Comparison of ENCODE assay signal across 8 cellular contexts in genomic region chr12:111685322-111685810, GRCh38. TPM values are rescaled to one million over a fixed set of nuclear protein-coding genes. Genes with fewer than 3 reads are reported as not detected.
DNase-seq lines count a peak whose midpoint lies in the region; ATAC-seq and TF ChIP-seq lines count a peak whose summit lies in the region.

No MANE protein-coding gene starts in this region.

- H3K4me3 ChIP-seq in fibroblast of mammary gland (ENCODE audit: control insufficient read depth, low read depth, low read length) (peak overlapping the region; percentile 67), trophoblast cell (ENCODE audit: low read depth, low read length) (peak overlapping the region; percentile 81)

- intact Hi-C loops in posterior vena cava (cut with DNase I): no loop called here

- H3K9ac ChIP-seq in trophoblast cell (ENCODE audit: low read length): peak overlapping the region; percentile 97

- peaks cover 6% of the 10 kb centered on the region for H3K79me1 ChIP-seq in trophoblast cell (ENCODE audit: low read length)

- H2AK5ac ChIP-seq in trophoblast cell (ENCODE audit: low read length): no peak overlapping the region

- H2BK120ac ChIP-seq in trophoblast cell (ENCODE audit: insufficient read depth, low read length, poor library complexity): no peak overlapping the region

- peak overlapping the region; percentile 76 for H4K8ac ChIP-seq in trophoblast cell (ENCODE audit: low read depth, low read length)

- peak overlapping the region; percentile 75 for H4K12ac ChIP-seq in trophoblast cell (ENCODE audit: low read depth, low read length)

- peak overlapping the region; percentile 90 for H3K4ac ChIP-seq in trophoblast cell (ENCODE audit: low read depth, low read length)

- H3K18ac ChIP-seq in trophoblast cell (ENCODE audit: low read length): no peak overlapping the region

- no peaks in the 10 kb centered on the region for H3K27me3 ChIP-seq in trophoblast cell (ENCODE audit: insufficient read depth, low read length)

- DNase-seq in NCI-H510A treated with DMSO at 0.1 percent for 48 hours (lab: John Stamatoyannopoulos, UW): peak; percentile 25
- no peak for DNase-seq in NCI-H510A (lab: John Stamatoyannopoulos, UW)
- DNase-seq in fibroblast of mammary gland (ENCODE audit: low read depth): no peak
- no peak for DNase-seq in trophoblast cell
- no peak for DNase-seq in posterior vena cava (ENCODE audit: low spot score)

- peaks cover 7% of the 10 kb centered on the region for H3K79me2 ChIP-seq in trophoblast cell (ENCODE audit: control insufficient read depth, insufficient read depth, low read length, poor library complexity)

- peaks cover 5% of the 10 kb centered on the region in 2 experiments for H3K4me1 ChIP-seq in trophoblast cell (ENCODE audit: control insufficient read depth in 1 of 2, insufficient read depth in 2 of 2, low read length in 2 of 2)

- peak overlapping the region; percentile 53 for H3K27ac ChIP-seq in trophoblast cell (ENCODE audit: low read depth, low read length)

- no peaks in the 10 kb centered on the region for H3K9me3 ChIP-seq in trophoblast cell (ENCODE audit: insufficient read depth, low read depth, low read length)

- no peak for TF ChIP-seq CTCF in fibroblast of mammary gland (conservative IDR thresholded peaks at IDR 0.05; ENCODE audit: control insufficient read depth, insufficient read depth, low read depth, low read length)

- peak overlapping the region; percentile 69 for H2AFZ ChIP-seq in trophoblast cell (ENCODE audit: insufficient read depth, low read length, poor library complexity)

- no peak overlapping the region for H2BK12ac ChIP-seq in trophoblast cell (ENCODE audit: low read length)

- WGBS in trophoblast cell (ENCODE audit: extremely low coverage, insufficient coverage, insufficient read length): no CpG with 5 or more reads among the region's 36 CpGs

- H4K91ac ChIP-seq in trophoblast cell (ENCODE audit: low read depth, low read length): peak overlapping the region; percentile 63

- peak; percentile 15 for ATAC-seq in HG02970 (IDR thresholded peaks at IDR 0.05; ENCODE audit: low FRiP score, unreplicated experiment)
- peak; percentile 50 for ATAC-seq in SK-N-SH treated with all-trans-retinoic acid at 6 μM for 48 hours
- ATAC-seq in GM18873 (IDR thresholded peaks at IDR 0.05; ENCODE audit: low FRiP score, unreplicated experiment): no peak

- H2BK5ac ChIP-seq in trophoblast cell (ENCODE audit: low read depth, low read length, poor library complexity): peak overlapping the region; percentile 52

- H3K4me2 ChIP-seq in trophoblast cell (ENCODE audit: low read length): peak overlapping the region; percentile 85

- H3K36me3 ChIP-seq in trophoblast cell (ENCODE audit: control insufficient read depth in 1 of 2, insufficient read depth in 2 of 2, low read length in 2 of 2): peaks cover 14 to 18% of the 10 kb centered on the region in 2 experiments

- no peak overlapping the region for H3K23ac ChIP-seq in trophoblast cell (ENCODE audit: low read length)

- H3K14ac ChIP-seq in trophoblast cell (ENCODE audit: low read length): peak overlapping the region; percentile 60

TF ChIP-seq in SK-N-SH treated with all-trans-retinoic acid at 6 μM for 48 hours, 23 proteins besides CTCF, POLR2A, EP300 and RAD21:
- TF ChIP-seq CSDC2 (CRISPR knock-in tag; IDR thresholded peaks at IDR 0.05) (no peak), ZFP30 (CRISPR knock-in tag; IDR thresholded peaks at IDR 0.05) (no peak), ZNF70 (CRISPR knock-in tag; IDR thresholded peaks at IDR 0.05) (no peak), PPARA (CRISPR knock-in tag; IDR thresholded peaks at IDR 0.05; ENCODE audit: borderline replicate concordance) (no peak), BACH2 (CRISPR knock-in tag; IDR thresholded peaks at IDR 0.05; ENCODE audit: borderline replicate concordance) (no peak), GLIS3 (CRISPR knock-in tag; IDR thresholded peaks at IDR 0.05) (no peak), CREB5 (CRISPR knock-in tag; IDR thresholded peaks at IDR 0.05; ENCODE audit: low read depth) (no peak), ARNTL (CRISPR knock-in tag; IDR thresholded peaks at IDR 0.05; ENCODE audit: borderline replicate concordance, low read depth) (no peak), ZNF565 (CRISPR knock-in tag; conservative IDR thresholded peaks at IDR 0.05; ENCODE audit: low read depth) (no peak), TCF4 (CRISPR knock-in tag; IDR thresholded peaks at IDR 0.05; ENCODE audit: borderline replicate concordance) (no peak), CSRNP3 (CRISPR knock-in tag; IDR thresholded peaks at IDR 0.05) (no peak), ESRRG (CRISPR knock-in tag; IDR thresholded peaks at IDR 0.05) (no peak), ISL1 (CRISPR knock-in tag; IDR thresholded peaks at IDR 0.05) (no peak), OSR1 (CRISPR knock-in tag; IDR thresholded peaks at IDR 0.05) (no peak), SNAI2 (CRISPR knock-in tag; IDR thresholded peaks at IDR 0.05) (no peak), POU6F1 (CRISPR knock-in tag; IDR thresholded peaks at IDR 0.05; ENCODE audit: borderline replicate concordance, low read depth) (no peak), ZC3H10 (CRISPR knock-in tag; IDR thresholded peaks at IDR 0.05) (no peak), TSHZ2 (CRISPR knock-in tag; IDR thresholded peaks at IDR 0.05) (no peak)

RNA-seq across cellular contexts. Expression of gene BRAP, which starts 0.4 kb away (rescaled TPM):
- 17.1 and 17.6 TPM in 2 replicates for polyA plus RNA-seq in trophoblast cell (2013)
- 10 to 100 TPM; 12.4 to 14.4 TPM for total RNA-seq in posterior vena cava

RNA-seq across cellular contexts. Expression of gene ACAD10, which starts 0.5 kb away (rescaled TPM):
- 13.5 and 14.1 TPM in 2 replicates for polyA plus RNA-seq in trophoblast cell (2013)
- 10 to 100 TPM; 11.6 to 19.1 TPM for total RNA-seq in posterior vena cava
